Comparison of ENCODE assay signal across 31 cellular contexts in the genomic region with DNA sequence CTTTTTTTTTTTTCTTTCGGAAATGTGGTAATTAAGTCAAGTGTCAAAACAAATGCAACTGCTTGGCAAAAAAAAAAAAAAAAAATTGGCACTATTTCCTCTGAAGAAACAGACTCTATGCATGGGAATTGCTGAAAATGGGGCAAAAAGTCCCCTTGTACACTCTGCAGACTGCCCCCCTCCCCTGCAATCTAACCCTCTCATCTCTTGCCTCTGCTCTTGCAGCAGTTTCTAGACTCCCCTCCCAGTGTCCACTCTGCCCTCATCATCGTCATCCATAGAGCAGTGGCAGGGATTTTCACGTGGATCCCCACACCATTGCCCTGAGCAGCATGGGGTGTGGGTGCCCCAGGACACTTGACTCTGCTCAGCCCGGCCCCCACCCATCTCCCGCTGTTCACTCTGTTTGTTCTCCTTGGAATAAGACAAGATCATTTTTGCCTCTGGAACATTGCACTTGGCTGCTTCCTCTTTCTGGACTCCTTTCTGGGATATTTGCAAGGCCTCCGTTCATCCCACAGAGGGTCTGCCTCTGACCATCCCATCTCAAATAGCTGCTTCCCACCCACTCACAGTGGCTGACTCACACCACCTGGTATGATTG.
"Had no signal": no experiment of that assay in that cellular context is flagged by ENCODE, and none has a peak within 500 bp of the region (broad histone marks: within the 10 kb centered on the region; RNA-seq: fewer than 3 reads in every experiment).

No MANE protein-coding gene starts in this region.

- H3K36me3 Mint-ChIP-seq: activated naive CD4-positive, alpha-beta T cell treated with anti-CD3 and anti-CD28 coated beads, Interleukin-2, amount 50 U/mL, for 72 hours; mesothelial cell of epicardium had no signal

- H3K4me1 Mint-ChIP-seq: activated CD4-positive, alpha-beta memory T cell treated with anti-CD3 and anti-CD28 coated beads, Interleukin-2, amount 10 ng/mL, durations not matched to agents 7 days and 5 days; activated CD4-positive, alpha-beta T cell treated with anti-CD3 and anti-CD28 coated beads, Interleukin-2, amount 10 ng/mL, durations not matched to agents 7 days and 5 days; activated T-helper 17 cell treated with anti-CD3 and anti-CD28 coated beads, Interleukin-2, amount 50 U/mL, for 72 hours; naive B cell had no signal

- H3K4me1 ChIP-seq: body of pancreas, colonic mucosa, gastrocnemius medialis, vagina had no signal

- FAIRE-seq: islet of Langerhans had no signal

- H3K9me3 ChIP-seq: body of pancreas, colonic mucosa, gastrocnemius medialis, ovary, thoracic aorta, vagina had no signal

- DNase-seq: activated CD4-positive, alpha-beta memory T cell treated with anti-CD3 and anti-CD28 coated beads, Interleukin-2, amount 10 ng/mL, durations not matched to agents 7 days and 5 days; activated CD4-positive, alpha-beta T cell treated with anti-CD3 and anti-CD28 coated beads, Interleukin-2, amount 10 ng/mL, durations not matched to agents 7 days and 5 days; activated CD8-positive, alpha-beta memory T cell treated with anti-CD3 and anti-CD28 coated beads, Interleukin-2, amount 50 U/mL, for 48 hours; activated gamma-delta T cell treated with Interleukin-2 at 50 U/mL for 16 hours; activated T-cell treated with anti-CD3 and anti-CD28 coated beads, Interleukin-2, amount 50 U/mL, for 4 hours; anterior cingulate cortex; colonic mucosa; dorsolateral prefrontal cortex; effector memory CD4-positive, alpha-beta T cell; erythroblast; gastrocnemius medialis; glutamatergic neuron; left ventricle myocardium superior; mammary epithelial cell; naive B cell; nephron progenitor cell; ovary; stimulated activated CD4-positive, alpha-beta T cell treated with anti-CD3 and anti-CD28 coated beads, Interleukin-2, amount 100 ng/mL, for 48 hours; stimulated activated naive CD4-positive, alpha-beta T cell treated with Interleukin-2 at 50 U/mL for 16 hours; T1000; WERI-Rb-1 had no signal

- H3K4me3 Mint-ChIP-seq: activated CD4-positive, alpha-beta memory T cell treated with anti-CD3 and anti-CD28 coated beads, Interleukin-2, amount 10 ng/mL, durations not matched to agents 7 days and 5 days; activated CD4-positive, alpha-beta T cell treated with anti-CD3 and anti-CD28 coated beads, Interleukin-2, amount 10 ng/mL, durations not matched to agents 7 days and 5 days; activated T-cell treated with anti-CD3 and anti-CD28 coated beads, Interleukin-2, amount 50 U/mL, for 4 hours; activated T-helper 17 cell treated with anti-CD3 and anti-CD28 coated beads, Interleukin-2, amount 50 U/mL, for 72 hours; mesothelial cell of epicardium; naive B cell; nephron progenitor cell; T-helper 1 cell treated with Interleukin-12 subunit alpha and Interleukin-12 subunit beta and Interleukin-4 antibody, amounts not matched to agents 30 μg/mL and 1 μg/mL, for 36 hours; type B pancreatic cell had no signal

- H3K27me3 ChIP-seq: body of pancreas, colonic mucosa, dorsolateral prefrontal cortex, gastrocnemius medialis, ovary, vagina had no signal

- H3K27ac ChIP-seq: body of pancreas, colonic mucosa, dorsolateral prefrontal cortex, gastrocnemius medialis, ovary, thoracic aorta, vagina, WERI-Rb-1 had no signal

- H3K27ac Mint-ChIP-seq: activated CD4-positive, alpha-beta memory T cell treated with anti-CD3 and anti-CD28 coated beads, Interleukin-2, amount 10 ng/mL, durations not matched to agents 7 days and 5 days; activated CD4-positive, alpha-beta T cell treated with anti-CD3 and anti-CD28 coated beads, Interleukin-2, amount 10 ng/mL, durations not matched to agents 7 days and 5 days; activated naive CD4-positive, alpha-beta T cell treated with anti-CD3 and anti-CD28 coated beads, Interleukin-2, amount 50 U/mL, for 72 hours; activated T-helper 17 cell treated with anti-CD3 and anti-CD28 coated beads, Interleukin-2, amount 50 U/mL, for 72 hours; mesothelial cell of epicardium; naive B cell; nephron progenitor cell; T-helper 1 cell treated with Interleukin-12 subunit alpha and Interleukin-12 subunit beta and Interleukin-4 antibody, amounts not matched to agents 30 μg/mL and 1 μg/mL, for 36 hours; type B pancreatic cell had no signal

- H3K4me3 ChIP-seq: body of pancreas, colonic mucosa, dorsolateral prefrontal cortex, gastrocnemius medialis, ovary, thoracic aorta, vagina had no signal

- ATAC-seq: activated CD4-positive, CD25-positive, alpha-beta regulatory T cell treated with anti-CD3 and anti-CD28 coated beads, Interleukin-2, amount 50 U/mL, for 24 hours; activated T-cell treated with anti-CD3 and anti-CD28 coated beads, Interleukin-2, amount 50 U/mL, for 4 hours; body of pancreas; gastrocnemius medialis had no signal

- H3K36me3 ChIP-seq: colonic mucosa, gastrocnemius medialis, ovary, thoracic aorta, vagina, WERI-Rb-1 had no signal

- H3K9me3 Mint-ChIP-seq: activated CD4-positive, alpha-beta memory T cell treated with anti-CD3 and anti-CD28 coated beads, Interleukin-2, amount 10 ng/mL, durations not matched to agents 7 days and 5 days; activated T-cell treated with anti-CD3 and anti-CD28 coated beads, Interleukin-2, amount 50 U/mL, for 4 hours; T-helper 1 cell treated with Interleukin-12 subunit alpha and Interleukin-12 subunit beta and Interleukin-4 antibody, amounts not matched to agents 30 μg/mL and 1 μg/mL, for 36 hours had no signal
